ENCODE assay signal across 25 cellular contexts in genomic region chr22:27502327-27502726, GRCh38.
"Had no signal": no experiment of that assay in that cellular context is flagged by ENCODE, and none has a peak within 500 bp of the region (broad histone marks: within the 10 kb centered on the region; RNA-seq: fewer than 3 reads in every experiment).

No MANE protein-coding gene starts in this region.

- H3K27me3 ChIP-seq: brain microvascular endothelial cell had no signal

- H3K27ac ChIP-seq: brain microvascular endothelial cell, SK-N-MC, VCaP had no signal

- H3K4me3 ChIP-seq: SK-N-MC had no signal

- DNase-seq: activated CD4-positive, alpha-beta memory T cell treated with anti-CD3 and anti-CD28 coated beads, Interleukin-2, amount 10 ng/mL, durations not matched to agents 7 days and 5 days; activated CD4-positive, alpha-beta T cell treated with anti-CD3 and anti-CD28 coated beads for 36 hours; activated CD4-positive, alpha-beta T cell treated with anti-CD3 and anti-CD28 coated beads, Interleukin-2, amount 50 U/mL, for 1 hour; activated gamma-delta T cell treated with Interleukin-2 at 50 U/mL for 16 hours; activated naive CD4-positive, alpha-beta T cell treated with anti-CD3 and anti-CD28 coated beads, Interleukin-2, amount 10 ng/mL, durations not matched to agents 7 days and 5 days; activated naive CD8-positive, alpha-beta T cell treated with anti-CD3 and anti-CD28 coated beads for 36 hours; activated T-cell treated with anti-CD3 and anti-CD28 coated beads for 4 hours; activated T-cell treated with anti-CD3 and anti-CD28 coated beads, Interleukin-2, amount 50 U/mL, for 72 hours; brain microvascular endothelial cell; Karpas-422; MM.1S; NCI-H1105; NCI-H1436; NCI-H1694 treated with DMSO at 0.1 percent for 48 hours; NCI-H2081; NCI-H510A treated with DMSO at 0.1 percent for 48 hours; NCI-H69; NK-92 treated with Interleukin-12 subunit alpha and Interleukin-12 subunit beta, amount 100 ng/mL, for 24 hours; OCI-M1; RPMI8226; T-helper 1 cell had no signal

- H3K36me3 ChIP-seq: brain microvascular endothelial cell had no signal

- ATAC-seq: activated CD4-positive, alpha-beta T cell treated with anti-CD3 and anti-CD28 coated beads for 36 hours; activated T-cell treated with anti-CD3 and anti-CD28 coated beads, Interleukin-2, amount 50 U/mL, for 72 hours; Panc1; Right ventricle myocardium inferior had no signal
